In genomic region chr2:68846056-68846455, GRCh38 we compare ENCODE assay signal across 36 cellular contexts. TPM values are rescaled to one million over a fixed set of nuclear protein-coding genes. Genes with fewer than 3 reads are reported as not detected.
"Had no signal": no experiment of that assay in that cellular context is flagged by ENCODE, and none has a peak within 500 bp of the region (broad histone marks: within the 10 kb centered on the region; RNA-seq: fewer than 3 reads in every experiment).

No MANE protein-coding gene starts in this region.

- ATAC-seq: activated CD4-positive, alpha-beta T cell treated with anti-CD3 and anti-CD28 coated beads for 36 hours; activated CD8-positive, alpha-beta memory T cell treated with anti-CD3 and anti-CD28 coated beads, Interleukin-2, amount 10 ng/mL, durations not matched to agents 7 days and 5 days; activated CD8-positive, alpha-beta T cell treated with anti-CD3 and anti-CD28 coated beads, Interleukin-2, amount 10 ng/mL, durations not matched to agents 7 days and 5 days; activated naive CD4-positive, alpha-beta T cell treated with anti-CD3 and anti-CD28 coated beads, Interleukin-2, amount 50 U/mL, for 72 hours; body of pancreas; effector memory CD8-positive, alpha-beta T cell; foreskin keratinocyte; gastrocnemius medialis; T-helper 17 cell had no signal

- H3K36me3 ChIP-seq: colonic mucosa, gastrocnemius medialis, heart right ventricle had no signal

- H3K4me1 ChIP-seq: body of pancreas, colonic mucosa, foreskin keratinocyte, gastrocnemius medialis had no signal

- H3K27ac ChIP-seq: body of pancreas, colonic mucosa, dorsolateral prefrontal cortex, epithelial cell of prostate, foreskin keratinocyte, gastrocnemius medialis, heart right ventricle had no signal

- DNase-seq: activated CD4-positive, alpha-beta memory T cell treated with anti-CD3 and anti-CD28 coated beads for 36 hours; activated CD4-positive, alpha-beta T cell treated with anti-CD3 and anti-CD28 coated beads for 36 hours; activated CD4-positive, alpha-beta T cell treated with anti-CD3 and anti-CD28 coated beads, Interleukin-2, amount 10 ng/mL, durations not matched to agents 24 days and 14 days; activated CD4-positive, CD25-positive, alpha-beta regulatory T cell; activated CD4-positive, CD25-positive, alpha-beta regulatory T cell treated with anti-CD3 and anti-CD28 coated beads, Interleukin-2, amount 50 U/mL, for 72 hours; activated CD8-positive, alpha-beta memory T cell treated with anti-CD3 and anti-CD28 coated beads, Interleukin-2, amount 10 ng/mL, durations not matched to agents 7 days and 5 days; activated CD8-positive, alpha-beta memory T cell treated with anti-CD3 and anti-CD28 coated beads, Interleukin-2, amount 50 U/mL, for 4 hours; activated CD8-positive, alpha-beta T cell treated with anti-CD3 and anti-CD28 coated beads, Interleukin-2, amount 10 ng/mL, durations not matched to agents 7 days and 5 days; activated gamma-delta T cell; activated naive CD4-positive, alpha-beta T cell; activated naive CD4-positive, alpha-beta T cell treated with anti-CD3 and anti-CD28 coated beads, Interleukin-2, amount 10 ng/mL, durations not matched to agents 7 days and 5 days; activated naive CD8-positive, alpha-beta T cell treated with anti-CD3 and anti-CD28 coated beads, Interleukin-2, amount 10 ng/mL, durations not matched to agents 7 days and 5 days; activated T-cell treated with anti-CD3 and anti-CD28 coated beads, Interleukin-2, amount 50 U/mL, for 1 hour; activated T-cell treated with anti-CD3 and anti-CD28 coated beads, Interleukin-2, amount 50 U/mL, for 48 hours; amniotic stem cell; aorta; body of pancreas; caudate nucleus; cerebellar nuclear complex; colonic mucosa; dorsolateral prefrontal cortex; effector CD4-positive, alpha-beta T cell; effector memory CD8-positive, alpha-beta T cell; foreskin keratinocyte; gastrocnemius medialis; glutamatergic neuron; heart right ventricle; T-helper 1 cell; T-helper 17 cell; T1000 had no signal

- H3K9me3 ChIP-seq: body of pancreas, colonic mucosa, gastrocnemius medialis, heart right ventricle had no signal

- H3K4me3 ChIP-seq: body of pancreas, colonic mucosa, dorsolateral prefrontal cortex, gastrocnemius medialis, heart right ventricle had no signal

- H3K27me3 ChIP-seq: body of pancreas, colonic mucosa, foreskin keratinocyte, gastrocnemius medialis had no signal

RNA-seq across cellular contexts. Expression of gene BMP10, which starts 25.1 kb away (rescaled TPM):
- total RNA-seq: activated CD4-positive, alpha-beta memory T cell treated with anti-CD3 and anti-CD28 coated beads for 36 hours; activated CD4-positive, alpha-beta T cell treated with anti-CD3 and anti-CD28 coated beads for 36 hours; activated CD4-positive, alpha-beta T cell treated with anti-CD3 and anti-CD28 coated beads, Interleukin-2, amount 10 ng/mL, durations not matched to agents 24 days and 14 days; activated CD8-positive, alpha-beta memory T cell treated with anti-CD3 and anti-CD28 coated beads for 36 hours; activated CD8-positive, alpha-beta memory T cell treated with anti-CD3 and anti-CD28 coated beads, Interleukin-2, amount 10 ng/mL, durations not matched to agents 7 days and 5 days; activated CD8-positive, alpha-beta T cell treated with anti-CD3 and anti-CD28 coated beads, Interleukin-2, amount 10 ng/mL, durations not matched to agents 7 days and 5 days; activated naive CD4-positive, alpha-beta T cell treated with anti-CD3 and anti-CD28 coated beads, Interleukin-2, amount 50 U/mL, for 72 hours; activated naive CD8-positive, alpha-beta T cell treated with anti-CD3 and anti-CD28 coated beads, Interleukin-2, amount 10 ng/mL, durations not matched to agents 7 days and 5 days; activated T-helper 1 cell treated with anti-CD3 and anti-CD28 coated beads, Interleukin-12 subunit alpha, Interleukin-12 subunit beta, Interleukin-2, Interleukin-4 antibody, amounts not matched to agents 30 ng/mL and 10 ng/mL and 1 ng/mL, durations not matched to agents 14 hours and 24 hours and 36 hours; activated T-helper 2 cell treated with anti-CD3 and anti-CD28 coated beads, Interferon-gamma antibody, Interleukin-2, Interleukin-4, amounts not matched to agents 10 μg/mL and 5 μg/mL and 100 μg/mL, durations not matched to agents 14 hours and 24 hours and 36 hours; aorta; body of pancreas; colonic mucosa; dorsolateral prefrontal cortex; foreskin keratinocyte; gastrocnemius medialis; T-helper 17 cell had no signal
- polyA plus RNA-seq: aorta, esophagus, foreskin keratinocyte had no signal
